1 cellular context compared by ENCODE assay signal in the genomic region with DNA sequence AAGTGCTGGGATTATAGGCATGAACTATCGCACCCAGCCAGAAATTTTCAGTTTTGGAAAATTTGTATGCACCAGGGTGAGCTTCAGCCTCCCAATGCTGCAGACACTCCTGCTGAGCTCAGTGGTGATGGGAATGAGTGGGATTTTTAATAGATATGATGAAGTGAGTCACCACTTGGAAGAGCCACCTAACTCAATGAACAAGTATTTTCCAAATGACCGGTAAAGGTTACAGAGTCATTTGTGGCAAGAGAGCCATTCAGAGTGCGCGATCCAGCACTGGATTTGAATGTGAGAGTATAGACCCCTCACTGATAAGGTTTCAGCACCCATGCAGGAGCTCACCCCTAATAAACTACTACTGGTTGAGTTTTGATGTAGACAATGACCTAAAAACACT.
TF ChIP-seq lines count a peak whose summit lies in the region.

No MANE protein-coding gene starts in this region.

TF ChIP-seq in GM23338, 12 proteins besides CTCF, POLR2A, EP300 and RAD21 (continued from another document):
- TF ChIP-seq, protein P1, sequence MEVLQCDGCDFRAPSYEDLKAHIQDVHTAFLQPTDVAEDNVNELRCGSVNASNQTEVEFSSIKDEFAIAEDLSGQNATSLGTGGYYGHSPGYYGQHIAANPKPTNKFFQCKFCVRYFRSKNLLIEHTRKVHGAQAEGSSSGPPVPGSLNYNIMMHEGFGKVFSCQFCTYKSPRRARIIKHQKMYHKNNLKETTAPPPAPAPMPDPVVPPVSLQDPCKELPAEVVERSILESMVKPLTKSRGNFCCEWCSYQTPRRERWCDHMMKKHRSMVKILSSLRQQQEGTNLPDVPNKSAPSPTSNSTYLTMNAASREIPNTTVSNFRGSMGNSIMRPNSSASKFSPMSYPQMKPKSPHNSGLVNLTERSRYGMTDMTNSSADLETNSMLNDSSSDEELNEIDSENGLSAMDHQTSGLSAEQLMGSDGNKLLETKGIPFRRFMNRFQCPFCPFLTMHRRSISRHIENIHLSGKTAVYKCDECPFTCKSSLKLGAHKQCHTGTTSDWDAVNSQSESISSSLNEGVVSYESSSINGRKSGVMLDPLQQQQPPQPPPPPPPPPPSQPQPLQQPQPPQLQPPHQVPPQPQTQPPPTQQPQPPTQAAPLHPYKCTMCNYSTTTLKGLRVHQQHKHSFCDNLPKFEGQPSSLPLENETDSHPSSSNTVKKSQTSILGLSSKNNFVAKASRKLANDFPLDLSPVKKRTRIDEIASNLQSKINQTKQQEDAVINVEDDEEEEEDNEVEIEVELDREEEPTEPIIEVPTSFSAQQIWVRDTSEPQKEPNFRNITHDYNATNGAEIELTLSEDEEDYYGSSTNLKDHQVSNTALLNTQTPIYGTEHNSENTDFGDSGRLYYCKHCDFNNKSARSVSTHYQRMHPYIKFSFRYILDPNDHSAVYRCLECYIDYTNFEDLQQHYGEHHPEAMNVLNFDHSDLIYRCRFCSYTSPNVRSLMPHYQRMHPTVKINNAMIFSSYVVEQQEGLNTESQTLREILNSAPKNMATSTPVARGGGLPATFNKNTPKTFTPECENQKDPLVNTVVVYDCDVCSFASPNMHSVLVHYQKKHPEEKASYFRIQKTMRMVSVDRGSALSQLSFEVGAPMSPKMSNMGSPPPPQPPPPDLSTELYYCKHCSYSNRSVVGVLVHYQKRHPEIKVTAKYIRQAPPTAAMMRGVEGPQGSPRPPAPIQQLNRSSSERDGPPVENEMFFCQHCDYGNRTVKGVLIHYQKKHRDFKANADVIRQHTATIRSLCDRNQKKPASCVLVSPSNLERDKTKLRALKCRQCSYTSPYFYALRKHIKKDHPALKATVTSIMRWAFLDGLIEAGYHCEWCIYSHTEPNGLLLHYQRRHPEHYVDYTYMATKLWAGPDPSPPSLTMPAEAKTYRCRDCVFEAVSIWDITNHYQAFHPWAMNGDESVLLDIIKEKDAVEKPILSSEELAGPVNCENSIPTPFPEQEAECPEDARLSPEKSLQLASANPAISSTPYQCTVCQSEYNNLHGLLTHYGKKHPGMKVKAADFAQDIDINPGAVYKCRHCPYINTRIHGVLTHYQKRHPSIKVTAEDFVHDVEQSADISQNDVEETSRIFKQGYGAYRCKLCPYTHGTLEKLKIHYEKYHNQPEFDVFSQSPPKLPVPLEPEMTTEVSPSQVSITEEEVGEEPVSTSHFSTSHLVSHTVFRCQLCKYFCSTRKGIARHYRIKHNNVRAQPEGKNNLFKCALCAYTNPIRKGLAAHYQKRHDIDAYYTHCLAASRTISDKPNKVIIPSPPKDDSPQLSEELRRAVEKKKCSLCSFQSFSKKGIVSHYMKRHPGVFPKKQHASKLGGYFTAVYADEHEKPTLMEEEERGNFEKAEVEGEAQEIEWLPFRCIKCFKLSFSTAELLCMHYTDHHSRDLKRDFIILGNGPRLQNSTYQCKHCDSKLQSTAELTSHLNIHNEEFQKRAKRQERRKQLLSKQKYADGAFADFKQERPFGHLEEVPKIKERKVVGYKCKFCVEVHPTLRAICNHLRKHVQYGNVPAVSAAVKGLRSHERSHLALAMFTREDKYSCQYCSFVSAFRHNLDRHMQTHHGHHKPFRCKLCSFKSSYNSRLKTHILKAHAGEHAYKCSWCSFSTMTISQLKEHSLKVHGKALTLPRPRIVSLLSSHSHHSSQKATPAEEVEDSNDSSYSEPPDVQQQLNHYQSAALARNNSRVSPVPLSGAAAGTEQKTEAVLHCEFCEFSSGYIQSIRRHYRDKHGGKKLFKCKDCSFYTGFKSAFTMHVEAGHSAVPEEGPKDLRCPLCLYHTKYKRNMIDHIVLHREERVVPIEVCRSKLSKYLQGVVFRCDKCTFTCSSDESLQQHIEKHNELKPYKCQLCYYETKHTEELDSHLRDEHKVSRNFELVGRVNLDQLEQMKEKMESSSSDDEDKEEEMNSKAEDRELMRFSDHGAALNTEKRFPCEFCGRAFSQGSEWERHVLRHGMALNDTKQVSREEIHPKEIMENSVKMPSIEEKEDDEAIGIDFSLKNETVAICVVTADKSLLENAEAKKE (CRISPR knock-in tag; IDR thresholded peaks at IDR 0.05): no peak
- TF ChIP-seq ZNF331 (CRISPR knock-in tag; IDR thresholded peaks at IDR 0.05; ENCODE audit: low read depth) (no peak), CREB1 (CRISPR knock-in tag; IDR thresholded peaks at IDR 0.05; ENCODE audit: low read depth) (no peak), JUNB (IDR thresholded peaks at IDR 0.05; ENCODE audit: unreplicated experiment) (no peak), POLR2AphosphoS5 (IDR thresholded peaks at IDR 0.05; ENCODE audit: low read depth) (no peak), EZH2 (IDR thresholded peaks at IDR 0.05; ENCODE audit: low read depth, unreplicated experiment) (no peak), STAT1 (IDR thresholded peaks at IDR 0.05; ENCODE audit: unreplicated experiment) (no peak)
- TF ChIP-seq, protein P2, sequence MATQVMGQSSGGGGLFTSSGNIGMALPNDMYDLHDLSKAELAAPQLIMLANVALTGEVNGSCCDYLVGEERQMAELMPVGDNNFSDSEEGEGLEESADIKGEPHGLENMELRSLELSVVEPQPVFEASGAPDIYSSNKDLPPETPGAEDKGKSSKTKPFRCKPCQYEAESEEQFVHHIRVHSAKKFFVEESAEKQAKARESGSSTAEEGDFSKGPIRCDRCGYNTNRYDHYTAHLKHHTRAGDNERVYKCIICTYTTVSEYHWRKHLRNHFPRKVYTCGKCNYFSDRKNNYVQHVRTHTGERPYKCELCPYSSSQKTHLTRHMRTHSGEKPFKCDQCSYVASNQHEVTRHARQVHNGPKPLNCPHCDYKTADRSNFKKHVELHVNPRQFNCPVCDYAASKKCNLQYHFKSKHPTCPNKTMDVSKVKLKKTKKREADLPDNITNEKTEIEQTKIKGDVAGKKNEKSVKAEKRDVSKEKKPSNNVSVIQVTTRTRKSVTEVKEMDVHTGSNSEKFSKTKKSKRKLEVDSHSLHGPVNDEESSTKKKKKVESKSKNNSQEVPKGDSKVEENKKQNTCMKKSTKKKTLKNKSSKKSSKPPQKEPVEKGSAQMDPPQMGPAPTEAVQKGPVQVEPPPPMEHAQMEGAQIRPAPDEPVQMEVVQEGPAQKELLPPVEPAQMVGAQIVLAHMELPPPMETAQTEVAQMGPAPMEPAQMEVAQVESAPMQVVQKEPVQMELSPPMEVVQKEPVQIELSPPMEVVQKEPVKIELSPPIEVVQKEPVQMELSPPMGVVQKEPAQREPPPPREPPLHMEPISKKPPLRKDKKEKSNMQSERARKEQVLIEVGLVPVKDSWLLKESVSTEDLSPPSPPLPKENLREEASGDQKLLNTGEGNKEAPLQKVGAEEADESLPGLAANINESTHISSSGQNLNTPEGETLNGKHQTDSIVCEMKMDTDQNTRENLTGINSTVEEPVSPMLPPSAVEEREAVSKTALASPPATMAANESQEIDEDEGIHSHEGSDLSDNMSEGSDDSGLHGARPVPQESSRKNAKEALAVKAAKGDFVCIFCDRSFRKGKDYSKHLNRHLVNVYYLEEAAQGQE (IDR thresholded peaks at IDR 0.05; ENCODE audit: unreplicated experiment): no peak
- TF ChIP-seq, protein P3, sequence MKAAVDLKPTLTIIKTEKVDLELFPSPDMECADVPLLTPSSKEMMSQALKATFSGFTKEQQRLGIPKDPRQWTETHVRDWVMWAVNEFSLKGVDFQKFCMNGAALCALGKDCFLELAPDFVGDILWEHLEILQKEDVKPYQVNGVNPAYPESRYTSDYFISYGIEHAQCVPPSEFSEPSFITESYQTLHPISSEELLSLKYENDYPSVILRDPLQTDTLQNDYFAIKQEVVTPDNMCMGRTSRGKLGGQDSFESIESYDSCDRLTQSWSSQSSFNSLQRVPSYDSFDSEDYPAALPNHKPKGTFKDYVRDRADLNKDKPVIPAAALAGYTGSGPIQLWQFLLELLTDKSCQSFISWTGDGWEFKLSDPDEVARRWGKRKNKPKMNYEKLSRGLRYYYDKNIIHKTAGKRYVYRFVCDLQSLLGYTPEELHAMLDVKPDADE (IDR thresholded peaks at IDR 0.05): no peak
